Comparison of ENCODE assay signal across 32 cellular contexts in genomic region chr12:109383240-109383639, GRCh38. TPM values are rescaled to one million over a fixed set of nuclear protein-coding genes. Genes with fewer than 3 reads are reported as not detected.
"Had no signal": no experiment of that assay in that cellular context is flagged by ENCODE, and none has a peak within 500 bp of the region (broad histone marks: within the 10 kb centered on the region; RNA-seq: fewer than 3 reads in every experiment).

No MANE protein-coding gene starts in this region.

- H3K36me3 ChIP-seq: colonic mucosa, esophagus squamous epithelium, gastrocnemius medialis, heart right ventricle, left lung, lower lobe of right lung had no signal

- ATAC-seq: effector memory CD8-positive, alpha-beta T cell; esophagus mucosa; gastrocnemius medialis; heart right ventricle; left cardiac atrium; left lung; left ventricle myocardium superior; lower lobe of right lung; mucosa of descending colon had no signal

- H3K4me1 ChIP-seq: colonic mucosa, gastrocnemius medialis had no signal

- H3K27me3 ChIP-seq: colonic mucosa, gastrocnemius medialis had no signal

- H3K4me3 ChIP-seq: colonic mucosa, esophagus squamous epithelium, gastrocnemius medialis, heart right ventricle, left lung, lower lobe of right lung, mucosa of descending colon had no signal

- H3K27ac ChIP-seq: colonic mucosa, epithelial cell of prostate, esophagus squamous epithelium, gastrocnemius medialis, heart right ventricle, left lung, lower lobe of right lung had no signal

- FAIRE-seq: endometrium, islet of Langerhans, keratinocyte had no signal

- H3K9me3 ChIP-seq: colonic mucosa, esophagus squamous epithelium, gastrocnemius medialis, left lung, lower lobe of right lung, mucosa of descending colon had no signal

- DNase-seq: colonic mucosa; cortex of kidney; effector CD8-positive, alpha-beta T cell; effector memory CD8-positive, alpha-beta T cell; endodermal cell; erythroblast; esophagus squamous epithelium; foreskin fibroblast; foreskin melanocyte; gastrocnemius medialis; glutamatergic neuron; head of caudate nucleus; heart right ventricle; hippocampal formation; left cardiac atrium; left lung; left ventricle myocardium superior; lower lobe of right lung; mesenchymal stem cell; mucosa of descending colon; naive B cell had no signal

RNA-seq across cellular contexts. Expression of gene MYO1H, which starts 35.5 kb away (rescaled TPM):
- total RNA-seq: dermis microvascular lymphatic vessel endothelial cell, endodermal cell, gastrocnemius medialis, glomerular endothelial cell, kidney epithelial cell, lung microvascular endothelial cell, mesothelial cell of epicardium, myocyte had no signal
- polyA plus RNA-seq: keratinocyte had no signal
